In the genomic region with DNA sequence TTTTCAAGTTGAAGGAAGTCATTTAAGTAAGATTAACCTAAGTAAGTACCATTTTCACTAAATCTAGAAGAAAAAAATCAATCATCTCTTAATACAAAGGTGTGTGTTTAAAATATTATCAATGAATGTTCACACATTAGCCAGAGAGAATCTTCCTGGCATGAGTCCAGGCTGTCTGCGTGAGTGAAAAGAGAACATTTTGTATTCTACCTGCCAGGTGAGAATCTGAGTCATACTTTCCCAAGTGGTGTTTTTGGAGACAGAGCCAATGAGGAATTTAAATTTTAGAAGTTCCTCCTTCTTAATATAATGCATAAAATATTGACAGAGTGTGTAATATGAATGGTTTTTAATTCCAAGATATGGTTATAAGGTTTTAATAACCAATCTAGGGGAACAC, we compare ENCODE assay signal across 25 cellular contexts.
A peak's percentile ranks its signal among the peaks of the same experiment; 100 is the strongest.
DNase-seq lines count a peak whose midpoint lies in the region; ATAC-seq and TF ChIP-seq lines count a peak whose summit lies in the region.
"Had no signal": no experiment of that assay in that cellular context is flagged by ENCODE, and none has a peak within 500 bp of the region (broad histone marks: within the 10 kb centered on the region; RNA-seq: fewer than 3 reads in every experiment).

No MANE protein-coding gene starts in this region.

- no peak overlapping the region for H2BK15ac ChIP-seq in mesendoderm (replicated peaks; ENCODE audit: low read depth)

- no peak overlapping the region for H4K8ac ChIP-seq in mesendoderm (ENCODE audit: low read depth, low read length)

- no peak overlapping the region for H3K56ac ChIP-seq in mesendoderm (ENCODE audit: low read length)

- no peak overlapping the region for H3K4me3 ChIP-seq in mesendoderm (ENCODE audit: low read length)
- H3K4me3 ChIP-seq in upper lobe of left lung, result no peak overlapping the region
- H3K4me3 ChIP-seq: K562, Peyer's patch, SJSA1 had no signal

- no peak overlapping the region for H2BK120ac ChIP-seq in mesendoderm (ENCODE audit: low read depth, low read length)

- H3K4me1 ChIP-seq in foreskin keratinocyte (peaks cover 15% of the 10 kb centered on the region), mesendoderm (ENCODE audit: control insufficient read depth, low read depth, low read length) (no peaks in the 10 kb centered on the region), upper lobe of left lung (no peaks in the 10 kb centered on the region)
- H3K4me1 ChIP-seq: Peyer's patch, SJSA1 had no signal

- peak in 3 of 4 donors; percentile 24 to 88 (median 56) for TF ChIP-seq EP300 in upper lobe of left lung (IDR thresholded peaks at IDR 0.05)

- H3K27me3 ChIP-seq in foreskin keratinocyte (no peaks in the 10 kb centered on the region), mesendoderm (ENCODE audit: insufficient read depth, low read length, poor library complexity) (no peaks in the 10 kb centered on the region), upper lobe of left lung (no peaks in the 10 kb centered on the region)
- H3K27me3 ChIP-seq: Peyer's patch, SJSA1 had no signal

- no peaks in the 10 kb centered on the region for H3K9me3 ChIP-seq in upper lobe of left lung
- H3K9me3 ChIP-seq: Peyer's patch, SJSA1 had no signal

- no peak for TF ChIP-seq POLR2A in upper lobe of left lung (IDR thresholded peaks at IDR 0.05)

- no peak overlapping the region for H3K18ac ChIP-seq in mesendoderm (ENCODE audit: low read length)

- no peak overlapping the region for H3K9ac ChIP-seq in mesendoderm (ENCODE audit: low read length)

- no CpG with 5 or more reads among the region's 1 CpG for WGBS in mesendoderm (ENCODE audit: extremely low coverage, insufficient coverage, low lambda C conversion rate)
- WGBS in upper lobe of left lung, 2 donors, result 54 to 79% methylated on average over 1 of the region's 1 CpG

- H3K4me2 ChIP-seq in mesendoderm (ENCODE audit: low read length), result no peak overlapping the region

- no peaks in the 10 kb centered on the region for H3K79me1 ChIP-seq in mesendoderm (ENCODE audit: low read length)

- H3K4ac ChIP-seq in mesendoderm (ENCODE audit: low read depth, low read length), result no peak overlapping the region

- no peak overlapping the region for H4K5ac ChIP-seq in mesendoderm (ENCODE audit: low read length)

- no peaks in the 10 kb centered on the region for H3K36me3 ChIP-seq in mesendoderm (ENCODE audit: control insufficient read depth, insufficient read depth, low read length)
- no peaks in the 10 kb centered on the region for H3K36me3 ChIP-seq in upper lobe of left lung
- H3K36me3 ChIP-seq: Peyer's patch, SJSA1 had no signal

- no peak overlapping the region for H2BK5ac ChIP-seq in mesendoderm (ENCODE audit: low read length)

- H2AK5ac ChIP-seq in mesendoderm (ENCODE audit: low read length), result no peak overlapping the region

- H3K79me2 ChIP-seq in mesendoderm (ENCODE audit: control insufficient read depth, insufficient read depth, low read length), result no peaks in the 10 kb centered on the region

- no peak overlapping the region for H3K23ac ChIP-seq in mesendoderm (ENCODE audit: low read length)

- H3K27ac ChIP-seq in foreskin keratinocyte, result peak overlapping the region; percentile 55
- no peak overlapping the region for H3K27ac ChIP-seq in mesendoderm (ENCODE audit: low read depth, low read length)
- H3K27ac ChIP-seq in upper lobe of left lung, result no peak overlapping the region
- H3K27ac ChIP-seq: 22Rv1, C4-2B, Peyer's patch, SJSA1 had no signal

- DNase-seq in DMS53 (lab: John Stamatoyannopoulos, UW), result peak; percentile 51
- DNase-seq in DMS53 treated with DMSO at 0.1 percent for 48 hours (lab: John Stamatoyannopoulos, UW; ENCODE audit: unreplicated experiment), result no peak
- peak in 1 of 2 donors; percentile 87 for DNase-seq in foreskin keratinocyte
- DNase-seq in mesendoderm, result peak; percentile 10
- peak in 1 of 2 donors; percentile 62 for DNase-seq in upper lobe of left lung
- DNase-seq in NCI-H1436 treated with DMSO at 0.1 percent for 48 hours (lab: John Stamatoyannopoulos, UW), result no peak
- no peak for DNase-seq in DMS153 (lab: John Stamatoyannopoulos, UW)
- no peak for DNase-seq in activated gamma-delta T cell treated with Interleukin-2 at 50 U/mL for 16 hours
- DNase-seq: CD8-positive, alpha-beta memory T cell; DMS79 treated with DMSO at 0.1 percent for 48 hours; H7; HFFc6; MM.1S; NCI-H1048; NCI-H1417 treated with DMSO at 0.1 percent for 48 hours; NCI-H187 treated with DMSO at 0.1 percent for 48 hours; NCI-H2107; NCI-H748 treated with DMSO at 0.1 percent for 48 hours; NK-92 treated with Interleukin-12 subunit alpha and Interleukin-12 subunit beta, amount 100 ng/mL, for 24 hours; Peyer's patch had no signal

- TF ChIP-seq CTCF in foreskin keratinocyte (conservative IDR thresholded peaks at IDR 0.05) (no peak), upper lobe of left lung (IDR thresholded peaks at IDR 0.05) (no peak)

- peak; percentile 96 for ATAC-seq in foreskin keratinocyte
- ATAC-seq in upper lobe of left lung (ENCODE audit: low FRiP score in 2 of 2), result no peak
- ATAC-seq: K562, Right ventricle myocardium inferior had no signal

Comparison
In these comparisons a context has a peak if more than half of its experiments do, and no peak if none do; other contexts are left out.
1. DNase-seq: peak in DMS53 (single experiment) and mesendoderm (single experiment); none in DMS53 treated with DMSO at 0.1 percent for 48 hours (single experiment), NCI-H1436 treated with DMSO at 0.1 percent for 48 hours (single experiment), DMS153 (single experiment) and activated gamma-delta T cell treated with Interleukin-2 at 50 U/mL for 16 hours (single experiment).